ENCODE assay signal across 8 cellular contexts in genomic region chr22:24427500-24428164, GRCh38. TPM values are rescaled to one million over a fixed set of nuclear protein-coding genes. Genes with fewer than 3 reads are reported as not detected.
DNase-seq lines count a peak whose midpoint lies in the region; ATAC-seq and TF ChIP-seq lines count a peak whose summit lies in the region.

TSS of gene ADORA2A (plus strand) at chr22:24427599. CDS start at chr22:24433405, 5,806 bp downstream.

- H3K36me3 ChIP-seq in esophagus squamous epithelium: no peaks in the 10 kb centered on the region

- H3K4me3 ChIP-seq in esophagus squamous epithelium (peak within 1 kb of the TSS in 2 of 4 donors; percentile 24 to 48), lower leg skin (ENCODE audit: low read depth, poor library complexity, severe bottlenecking) (no peak within 1 kb of the TSS)

- peaks cover 16 to 56% (median 26%) of the 10 kb centered on the region in 3 donors for H3K4me1 ChIP-seq in esophagus squamous epithelium

- 40% methylated on average over 10 of the region's 22 CpGs; no CpG with 5 or more reads in 1 of the 2 donors for WGBS in esophagus squamous epithelium, 2 donors
- 56% methylated on average over 13 to 16 of the region's 22 CpGs for WGBS in lower leg skin, 2 donors

- peak; percentile 56 for ATAC-seq in GM18909 (IDR thresholded peaks at IDR 0.05; ENCODE audit: poor library complexity, unreplicated experiment)
- peak; percentile 44 for ATAC-seq in HG03108 (IDR thresholded peaks at IDR 0.05; ENCODE audit: unreplicated experiment)

- peak in 1 of 4 donors; percentile 20 for TF ChIP-seq POLR2A in esophagus squamous epithelium (IDR thresholded peaks at IDR 0.05)
- TF ChIP-seq POLR2A in lower leg skin (IDR thresholded peaks at IDR 0.05): no peak

- intact Hi-C loops in esophagus squamous epithelium (cut with DNase I) (no loop called here), lower leg skin (cut with DNase I; ENCODE audit: low total_unique reads) (no loop called here)

- H3K9me3 ChIP-seq in esophagus squamous epithelium: no peaks in the 10 kb centered on the region

- H3K27ac ChIP-seq in esophagus squamous epithelium: peak within 1 kb of the TSS; percentile 42 to 84 (median 67)

- no peak for TF ChIP-seq CTCF in esophagus squamous epithelium (IDR thresholded peaks at IDR 0.05)
- no peak for TF ChIP-seq CTCF in lower leg skin (IDR thresholded peaks at IDR 0.05)

- peak; percentile 65 to 76 for DNase-seq in activated CD4-positive, alpha-beta T cell treated with anti-CD3 and anti-CD28 coated beads, Interleukin-2, amount 50 U/mL, for 24 hours (ENCODE audit: low read depth in 1 of 2, low spot score in 1 of 2)
- DNase-seq in esophagus squamous epithelium (lab: John Stamatoyannopoulos, UW) (peak; percentile 54), cerebellar cortex (ENCODE audit: low spot score) (no peak), lower leg skin (ENCODE audit: low spot score in 2 of 2) (no peak), mesenteric fat pad (ENCODE audit: low spot score) (no peak)
- DNase-seq in stimulated activated CD8-positive, alpha-beta memory T cell treated with anti-CD3 and anti-CD28 coated beads, Interleukin-15, amount 100 ng/mL, for 4 hours (ENCODE audit: low read depth in 2 of 2): peak; percentile 71 to 83

- peaks cover 0 to 57% (median 2%) of the 10 kb centered on the region in 4 donors for H3K27me3 ChIP-seq in esophagus squamous epithelium

RNA-seq across cellular contexts. Expression of gene ADORA2A, which starts in this region (rescaled TPM):
- total RNA-seq in esophagus squamous epithelium (1 to 10 TPM; 1.0 to 4.0 (median 2.4) TPM), lower leg skin (1 to 10 TPM in 2 of 4 donors, under 1 TPM in 2; 0.39 to 8.4 (median 1.3) TPM), mesenteric fat pad (2.6 TPM)

Comparison
In these comparisons a context has a peak if more than half of its experiments do, and no peak if none do; other contexts are left out.
1. DNase-seq: peak in activated CD4-positive, alpha-beta T cell treated with anti-CD3 and anti-CD28 coated beads, Interleukin-2, amount 50 U/mL, for 24 hours (2 of 2), esophagus squamous epithelium (single experiment) and stimulated activated CD8-positive, alpha-beta memory T cell treated with anti-CD3 and anti-CD28 coated beads, Interleukin-15, amount 100 ng/mL, for 4 hours (2 of 2); none in cerebellar cortex (single experiment), lower leg skin (0 of 2) and mesenteric fat pad (single experiment).